In the genomic region with DNA sequence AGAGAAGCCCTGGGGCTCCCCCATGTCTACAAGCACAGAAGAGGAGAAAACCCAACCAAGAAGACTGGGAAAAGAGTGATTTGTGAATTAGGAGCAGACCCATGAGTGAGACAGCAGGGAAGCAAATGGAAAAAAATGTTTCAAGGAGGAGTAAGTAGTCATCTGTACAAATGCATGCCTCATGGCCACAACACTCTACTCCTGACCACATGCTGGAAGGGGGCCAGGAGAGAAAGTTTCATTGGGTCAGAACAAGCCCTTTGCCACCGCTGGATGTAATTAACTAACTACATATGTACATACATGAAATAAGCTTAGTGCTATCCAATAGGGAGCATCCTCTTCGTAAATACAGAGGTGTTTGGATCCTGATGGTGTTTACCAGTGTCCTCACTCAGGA, we compare ENCODE assay signal across 20 cellular contexts. TPM values are rescaled to one million over a fixed set of nuclear protein-coding genes. Genes with fewer than 3 reads are reported as not detected.
DNase-seq lines count a peak whose midpoint lies in the region; ATAC-seq and TF ChIP-seq lines count a peak whose summit lies in the region.
"Had no signal": no experiment of that assay in that cellular context is flagged by ENCODE, and none has a peak within 500 bp of the region (broad histone marks: within the 10 kb centered on the region; RNA-seq: fewer than 3 reads in every experiment).

No MANE protein-coding gene starts in this region.

- no peaks in the 10 kb centered on the region for H3K79me1 ChIP-seq in H9 (ENCODE audit: insufficient read depth, low read depth, low read length, poor library complexity, severe bottlenecking)

- no peak overlapping the region for H2BK12ac ChIP-seq in H9 (ENCODE audit: insufficient read length, low read depth, low read length)

- no peak overlapping the region for H3K4ac ChIP-seq in H9 (ENCODE audit: low read depth, low read length)

- H3K4me3 ChIP-seq in PC-3 (ENCODE audit: low read length) (no peak overlapping the region), colonic mucosa (no peak overlapping the region)
- H3K4me3 ChIP-seq: dorsolateral prefrontal cortex, sigmoid colon had no signal

- no peaks in the 10 kb centered on the region for H3F3A ChIP-seq in PC-3 (ENCODE audit: low read length, unreplicated experiment)

- H4K20me1 ChIP-seq in PC-3 (ENCODE audit: low read length) (no peaks in the 10 kb centered on the region), H9 (ENCODE audit: control insufficient read depth, insufficient read depth, insufficient read length) (no peaks in the 10 kb centered on the region)

- no peak overlapping the region for H2BK20ac ChIP-seq in H9 (ENCODE audit: low read depth, low read length, poor library complexity, severe bottlenecking)

- no peak overlapping the region for H3K56ac ChIP-seq in H9 (ENCODE audit: insufficient read length, low read depth, low read length)

- H3K79me2 ChIP-seq in PC-3 (ENCODE audit: low read length) = no peaks in the 10 kb centered on the region
- H3K79me2 ChIP-seq in H9 (ENCODE audit: insufficient read depth, low read length) = no peaks in the 10 kb centered on the region

- no peak overlapping the region for H2BK15ac ChIP-seq in H9 (ENCODE audit: low read depth, low read length)

- H3K9ac ChIP-seq in PC-3 (ENCODE audit: low read length) (no peak overlapping the region), colonic mucosa (ENCODE audit: low read depth in 2 of 2, low read length in 2 of 2) (no peak overlapping the region), H9 (ENCODE audit: extremely low read depth, insufficient read length, low read length) (no peak overlapping the region)
- H3K9ac ChIP-seq: KMS-11, SK-N-SH had no signal

- no peaks in the 10 kb centered on the region for H3K36me3 ChIP-seq in PC-3 (ENCODE audit: low read depth, low read length)
- H3K36me3 ChIP-seq in colonic mucosa = no peaks in the 10 kb centered on the region
- H3K36me3 ChIP-seq: BE2C, sigmoid colon had no signal

- H3K23me2 ChIP-seq in H9 (ENCODE audit: insufficient read length, low read depth, low read length, poor library complexity, severe bottlenecking) = no peaks in the 10 kb centered on the region

- no peaks in the 10 kb centered on the region for H3K9me2 ChIP-seq in PC-3 (replicated peaks; ENCODE audit: low read length)
- H3K9me2 ChIP-seq: SK-N-SH had no signal

- POLR2A ChIA-PET in PC-3 (lab: Charles Lee; ENCODE audit: unreplicated experiment) = no interaction called here

- H3K23ac ChIP-seq in H9 (ENCODE audit: insufficient read length, low read depth, low read length) = no peak overlapping the region

- TF ChIP-seq CTCF in PC-3 (conservative IDR thresholded peaks at IDR 0.05; ENCODE audit: low read depth, low read length) (no peak), mesothelial cell of epicardium (IDR thresholded peaks at IDR 0.05; ENCODE audit: unreplicated experiment) (no peak), colonic mucosa (IDR thresholded peaks at IDR 0.05) (no peak), H9 (conservative IDR thresholded peaks at IDR 0.05) (no peak)

- no peak overlapping the region for H4K5ac ChIP-seq in H9 (ENCODE audit: insufficient read length, low read depth, low read length)

- H3K14ac ChIP-seq in H9 (ENCODE audit: insufficient read depth, low read length) = no peak overlapping the region

- H4K8ac ChIP-seq in H9 (replicated peaks; ENCODE audit: insufficient read length, low read depth, low read length) = no peak overlapping the region

- H3K9me3 Mint-ChIP-seq in mesothelial cell of epicardium (peaks cover 13% of the 10 kb centered on the region), H9 (peaks cover 0 to 1% of the 10 kb centered on the region in 2 experiments; a peak in 2 of 5 replicates)
- H3K9me3 Mint-ChIP-seq: activated CD8-positive, alpha-beta T cell treated with anti-CD3 and anti-CD28 coated beads for 36 hours; activated T-helper 1 cell treated with anti-CD3 and anti-CD28 coated beads, Interleukin-12 subunit alpha, Interleukin-12 subunit beta, Interleukin-2, Interleukin-4 antibody, amounts not matched to agents 30 ng/mL and 10 ng/mL and 1 ng/mL, durations not matched to agents 14 hours and 24 hours and 36 hours; type B pancreatic cell had no signal

- no peak overlapping the region for H3K18ac ChIP-seq in H9 (ENCODE audit: insufficient read length, low read depth, low read length)

- H3K9me3 ChIP-seq in PC-3 (ENCODE audit: low read length) (no peaks in the 10 kb centered on the region), colonic mucosa (no peaks in the 10 kb centered on the region), H9 (ENCODE audit: control insufficient read depth, low read depth, low read length) (no peaks in the 10 kb centered on the region)
- H3K9me3 ChIP-seq: BE2C, sigmoid colon, SK-N-SH had no signal

- H3K27ac Mint-ChIP-seq in mesothelial cell of epicardium = peak overlapping the region; percentile 40
- H3K27ac Mint-ChIP-seq in H9 = 0 out of 7 replicates have a peak overlapping the region, but pooled peaks of 1 of the 3 experiments have one; percentile 6
- H3K27ac Mint-ChIP-seq: activated CD8-positive, alpha-beta T cell treated with anti-CD3 and anti-CD28 coated beads for 36 hours; activated T-helper 1 cell treated with anti-CD3 and anti-CD28 coated beads, Interleukin-12 subunit alpha, Interleukin-12 subunit beta, Interleukin-2, Interleukin-4 antibody, amounts not matched to agents 30 ng/mL and 10 ng/mL and 1 ng/mL, durations not matched to agents 14 hours and 24 hours and 36 hours; type B pancreatic cell had no signal

- H2AK5ac ChIP-seq in H9 (ENCODE audit: insufficient read length, low read length) = no peak overlapping the region

- no TSS peak for BruUV-seq in PC-3 (replicated peaks; lab: Mats Ljungman, UMichigan)

- intact Hi-C loops in PC-3 (cut with micrococcal nuclease) (no loop called here), colonic mucosa (cut with DNase I) (no loop called here)

- H3T11ph ChIP-seq in H9 (ENCODE audit: low read length) = no peak overlapping the region

- no peak overlapping the region for H2BK5ac ChIP-seq in H9 (ENCODE audit: insufficient read length, low read length)

- H3K4me3 Mint-ChIP-seq in mesothelial cell of epicardium (no peak overlapping the region), H9 (no peak overlapping the region)
- H3K4me3 Mint-ChIP-seq: activated CD8-positive, alpha-beta T cell treated with anti-CD3 and anti-CD28 coated beads for 36 hours; activated T-helper 1 cell treated with anti-CD3 and anti-CD28 coated beads, Interleukin-12 subunit alpha, Interleukin-12 subunit beta, Interleukin-2, Interleukin-4 antibody, amounts not matched to agents 30 ng/mL and 10 ng/mL and 1 ng/mL, durations not matched to agents 14 hours and 24 hours and 36 hours; type B pancreatic cell had no signal

- H3K4me1 Mint-ChIP-seq in mesothelial cell of epicardium (peaks cover 21% of the 10 kb centered on the region), H9 (no peaks in the 10 kb centered on the region)

- H4K91ac ChIP-seq in H9 (ENCODE audit: insufficient read length, low read depth, low read length) = no peak overlapping the region

- H2AFZ ChIP-seq in PC-3 (ENCODE audit: low read length) = no peak overlapping the region
- no peak overlapping the region for H2AFZ ChIP-seq in H9 (ENCODE audit: low read length)

- DNase-seq in Daoy (ENCODE audit: low read depth) = peak; percentile 80
- DNase-seq in PC-3 = peak; percentile 25
- DNase-seq in epidermal melanocyte (ENCODE audit: insufficient read length, low spot score) = peak; percentile 33
- no peak for DNase-seq in mesothelial cell of epicardium (ENCODE audit: low spot score in 2 of 2, unreplicated experiment in 2 of 2)
- DNase-seq in colonic mucosa = no peak
- no peak for DNase-seq in H9
- DNase-seq: activated CD8-positive, alpha-beta T cell treated with anti-CD3 and anti-CD28 coated beads for 36 hours; amygdala; BE2C; dorsolateral prefrontal cortex; NCI-H1417 treated with DMSO at 0.1 percent for 48 hours; NCI-H446; sigmoid colon; SK-N-SH had no signal

- H3K27ac ChIP-seq in PC-3 (ENCODE audit: low read length) (no peak overlapping the region), colonic mucosa (no peak overlapping the region), H9 (ENCODE audit: insufficient read length, low read depth, low read length) (no peak overlapping the region)
- H3K27ac ChIP-seq: dorsolateral prefrontal cortex, KMS-11, sigmoid colon had no signal

- H3K36me3 Mint-ChIP-seq in mesothelial cell of epicardium (no peaks in the 10 kb centered on the region), H9 (ENCODE audit: insufficient read depth in 1 of 3, low read depth in 3 of 3) (no peaks in the 10 kb centered on the region)
- H3K36me3 Mint-ChIP-seq: type B pancreatic cell had no signal

- CTCF ChIA-PET in PC-3 (lab: Charles Lee) = no interaction called here

- H3K27me3 Mint-ChIP-seq in mesothelial cell of epicardium (ENCODE audit: low read depth) (peaks cover 3% of the 10 kb centered on the region), H9 (ENCODE audit: low read depth) (no peaks in the 10 kb centered on the region)

- peaks cover 56% of the 10 kb centered on the region for H3K27me3 ChIP-seq in PC-3 (ENCODE audit: low read length)
- H3K27me3 ChIP-seq in colonic mucosa = peaks cover 5% of the 10 kb centered on the region
- no peaks in the 10 kb centered on the region for H3K27me3 ChIP-seq in H9 (ENCODE audit: insufficient read depth, low read length)
- H3K27me3 ChIP-seq: sigmoid colon had no signal

- H2BK120ac ChIP-seq in H9 (ENCODE audit: low read depth, low read length, poor library complexity, severe bottlenecking) = no peak overlapping the region

- ATAC-seq in PC-3 (no peak), HG03354 (IDR thresholded peaks at IDR 0.05; ENCODE audit: poor library complexity, severe bottlenecking, unreplicated experiment) (no peak)
- ATAC-seq in activated CD4-positive, CD25-positive, alpha-beta regulatory T cell treated with anti-CD3 and anti-CD28 coated beads, Interleukin-2, amount 50 U/mL, for 24 hours = no peak
- ATAC-seq: activated CD8-positive, alpha-beta T cell treated with anti-CD3 and anti-CD28 coated beads for 36 hours had no signal

- H3K4me2 ChIP-seq in PC-3 (ENCODE audit: low read length) (no peak overlapping the region), H9 (ENCODE audit: insufficient read depth, insufficient read length, low read length) (no peak overlapping the region)
- H3K4me2 ChIP-seq: KMS-11, SK-N-SH had no signal

- WGBS in H9 (ENCODE audit: extremely low coverage, insufficient read length, low lambda C conversion rate) = no CpG with 5 or more reads among the region's 2 CpGs

- H3K4me1 ChIP-seq in PC-3 (ENCODE audit: insufficient read depth, low read length) = no peaks in the 10 kb centered on the region
- no peaks in the 10 kb centered on the region for H3K4me1 ChIP-seq in colonic mucosa
- H3K4me1 ChIP-seq in H9 (ENCODE audit: insufficient read depth, low read length) = no peaks in the 10 kb centered on the region
- H3K4me1 ChIP-seq: BE2C, sigmoid colon had no signal

RNA-seq across cellular contexts. Expression of a gene that starts 27.3 kb away (rescaled TPM):
- total RNA-seq in Daoy (2014; rRNA removed; shearing (Covaris generic)) = not detected in 2 replicates
- total RNA-seq in PC-3 (2014; rRNA removed) (not detected in 2 replicates), mesothelial cell of epicardium (not detected in 3 replicates), colonic mucosa (not detected), H9 (2021) (not detected in 2 replicates)
- total RNA-seq: activated CD8-positive, alpha-beta T cell treated with anti-CD3 and anti-CD28 coated beads for 36 hours; activated T-helper 1 cell treated with anti-CD3 and anti-CD28 coated beads, Interleukin-12 subunit alpha, Interleukin-12 subunit beta, Interleukin-2, Interleukin-4 antibody, amounts not matched to agents 30 ng/mL and 10 ng/mL and 1 ng/mL, durations not matched to agents 14 hours and 24 hours and 36 hours; mesenteric fat pad; sigmoid colon had no signal

RNA-seq across cellular contexts. Expression of a gene that starts 40.0 kb away (rescaled TPM):
- not detected in 2 replicates for total RNA-seq in Daoy (2014; rRNA removed; shearing (Covaris generic))
- total RNA-seq in PC-3 (2014; rRNA removed) (not detected in 2 replicates), mesothelial cell of epicardium (not detected in 3 replicates), colonic mucosa (not detected), H9 (2021) (not detected in 2 replicates)
- total RNA-seq: activated CD8-positive, alpha-beta T cell treated with anti-CD3 and anti-CD28 coated beads for 36 hours; activated T-helper 1 cell treated with anti-CD3 and anti-CD28 coated beads, Interleukin-12 subunit alpha, Interleukin-12 subunit beta, Interleukin-2, Interleukin-4 antibody, amounts not matched to agents 30 ng/mL and 10 ng/mL and 1 ng/mL, durations not matched to agents 14 hours and 24 hours and 36 hours; mesenteric fat pad; sigmoid colon had no signal

Comparison
In these comparisons a context has a peak if more than half of its experiments do, and no peak if none do; other contexts are left out.
1. DNase-seq: peak in Daoy (single experiment), PC-3 (single experiment) and epidermal melanocyte (single experiment); none in mesothelial cell of epicardium (0 of 2), colonic mucosa (single experiment) and H9 (single experiment).